Comparison of ENCODE assay signal across 8 cellular contexts in the genomic region with DNA sequence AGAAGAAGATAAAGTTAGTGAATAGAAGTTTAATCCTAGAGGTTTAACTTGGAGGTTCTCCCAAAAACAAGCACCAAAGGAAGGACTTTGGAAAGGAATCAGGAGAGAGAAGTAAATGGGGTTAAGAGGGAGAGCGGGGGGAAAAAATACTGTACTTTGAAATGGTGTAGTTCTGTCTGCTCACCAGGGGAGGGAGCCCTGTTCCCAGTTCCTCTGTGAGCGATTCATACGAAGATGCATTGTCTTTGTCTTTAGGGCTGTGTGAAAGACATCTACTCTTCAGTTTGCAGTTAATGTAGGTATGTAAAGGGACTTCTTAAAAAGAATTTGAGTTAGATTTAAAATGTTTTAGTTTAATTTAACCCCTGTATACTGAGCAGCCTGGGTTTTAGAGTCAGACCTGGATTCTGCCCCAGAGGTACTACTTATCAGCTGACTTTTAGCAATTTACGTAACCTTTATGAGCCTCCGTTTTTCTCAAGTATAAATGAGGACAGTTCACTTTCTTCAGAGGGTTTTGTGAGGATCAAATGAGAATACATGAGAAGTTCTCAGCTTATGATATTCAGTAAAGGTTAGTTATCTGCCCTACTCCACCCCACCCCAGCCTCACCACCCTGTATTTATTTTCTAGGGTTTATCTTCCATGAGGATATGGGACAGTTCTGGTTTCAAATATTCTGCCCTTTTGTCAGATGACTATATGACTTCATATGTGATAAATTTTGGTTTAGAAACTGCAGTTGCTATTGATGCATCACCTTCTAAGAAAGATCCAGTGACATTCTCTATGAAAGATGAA.
DNase-seq lines count a peak whose midpoint lies in the region; ATAC-seq and TF ChIP-seq lines count a peak whose summit lies in the region.

No MANE protein-coding gene starts in this region.

- H3K9me3 ChIP-seq in fibroblast of lung (ENCODE audit: control insufficient read depth, insufficient read depth, low read depth, low read length) (no peaks in the 10 kb centered on the region), neutrophil (no peaks in the 10 kb centered on the region)

- no peak overlapping the region for H3K4me2 ChIP-seq in fibroblast of lung (ENCODE audit: extremely low read depth, insufficient read depth, low read length)

- H3K36me3 ChIP-seq in fibroblast of lung (ENCODE audit: control insufficient read depth, insufficient read depth, low read length) (no peaks in the 10 kb centered on the region), neutrophil (no peaks in the 10 kb centered on the region)

- H3K27ac ChIP-seq in fibroblast of lung (ENCODE audit: insufficient read depth, low read length) (no peak overlapping the region), neutrophil (no peak overlapping the region)

- H3K9me3 Mint-ChIP-seq in CD14-positive monocyte (peaks cover 0 to 3% (median 0%) of the 10 kb centered on the region in 7 donors), type B pancreatic cell (no peaks in the 10 kb centered on the region)
- H3K9me3 Mint-ChIP-seq in activated T-cell treated with anti-CD3 and anti-CD28 coated beads, Interleukin-2, amount 50 U/mL, for 24 hours, result no peaks in the 10 kb centered on the region

- H3K27ac Mint-ChIP-seq in CD14-positive monocyte (no peak overlapping the region), type B pancreatic cell (no peak overlapping the region)
- H3K27ac Mint-ChIP-seq in activated T-cell treated with anti-CD3 and anti-CD28 coated beads, Interleukin-2, amount 50 U/mL, for 24 hours, result no peak overlapping the region

- H3K27me3 ChIP-seq in fibroblast of lung (ENCODE audit: control insufficient read depth, insufficient read depth, low read length), result no peaks in the 10 kb centered on the region
- no peaks in the 10 kb centered on the region for H3K27me3 ChIP-seq in neutrophil

- H2AFZ ChIP-seq in fibroblast of lung (ENCODE audit: low read length), result no peak overlapping the region

- no peak overlapping the region for H3K4me3 Mint-ChIP-seq in CD14-positive monocyte
- no peak overlapping the region for H3K4me3 Mint-ChIP-seq in activated T-cell treated with anti-CD3 and anti-CD28 coated beads, Interleukin-2, amount 50 U/mL, for 24 hours
- peak overlapping the region; percentile 28 for H3K4me3 Mint-ChIP-seq in type B pancreatic cell

- peak; percentile 88 for TF ChIP-seq RAD21 in Ishikawa (IDR thresholded peaks at IDR 0.05; ENCODE audit: low read depth)

- no peak overlapping the region for H3K9ac ChIP-seq in fibroblast of lung (ENCODE audit: insufficient read depth, low read length)

- TF ChIP-seq EP300 in Ishikawa (IDR thresholded peaks at IDR 0.05; ENCODE audit: borderline replicate concordance), result no peak

- H3K36me3 Mint-ChIP-seq in CD14-positive monocyte (no peaks in the 10 kb centered on the region), type B pancreatic cell (peaks cover 14% of the 10 kb centered on the region)
- H3K36me3 Mint-ChIP-seq in activated T-cell treated with anti-CD3 and anti-CD28 coated beads, Interleukin-2, amount 50 U/mL, for 24 hours (ENCODE audit: low read depth), result no peaks in the 10 kb centered on the region

- no peaks in the 10 kb centered on the region for H3K79me2 ChIP-seq in fibroblast of lung (ENCODE audit: control insufficient read depth, insufficient read depth, low read length)

- peaks cover 0 to 2% (median 1%) of the 10 kb centered on the region in 3 donors for H3K27me3 Mint-ChIP-seq in CD14-positive monocyte (ENCODE audit: low read depth in 3 of 3)
- no peaks in the 10 kb centered on the region for H3K27me3 Mint-ChIP-seq in activated T-cell treated with anti-CD3 and anti-CD28 coated beads, Interleukin-2, amount 50 U/mL, for 24 hours
- H3K27me3 Mint-ChIP-seq in type B pancreatic cell, result no peaks in the 10 kb centered on the region

- intact Hi-C loops in CD14-positive monocyte (cut with micrococcal nuclease), result loop anchor here (2.0 to 5.0 kb wide), 4 partner anchors 125 to 210 kb away; no protein-coding TSS in a partner anchor

- H4K20me1 ChIP-seq in fibroblast of lung (ENCODE audit: control insufficient read depth, extremely low read depth, insufficient read depth, low read length), result no peaks in the 10 kb centered on the region

- H3K4me3 ChIP-seq in fibroblast of lung (replicated peaks in 1 of 4; ENCODE audit: control extremely low read depth in 1 of 4, insufficient read depth in 1 of 4, low read depth in 3 of 4, low read length in 4 of 4), result no peak overlapping the region
- H3K4me3 ChIP-seq in neutrophil (ENCODE audit: low read depth in 1 of 2, low read length in 1 of 2), result no peak overlapping the region

- DNase-seq in CD14-positive monocyte (ENCODE audit: low spot score) (peak; percentile 61), OCI-M2 (lab: John Stamatoyannopoulos, UW; ENCODE audit: unreplicated experiment) (peak; percentile 92), fibroblast of lung (ENCODE audit: low read depth in 2 of 2) (peak; percentile 52 to 79), type B pancreatic cell (ENCODE audit: extremely low spot score, unreplicated experiment) (no peak)
- DNase-seq in activated T-cell treated with anti-CD3 and anti-CD28 coated beads, Interleukin-2, amount 50 U/mL, for 24 hours, result peak; percentile 61

- peak; percentile 88 for ATAC-seq in GM19372 (IDR thresholded peaks at IDR 0.05; ENCODE audit: low read depth, unreplicated experiment)

- H3K4me1 ChIP-seq in fibroblast of lung (ENCODE audit: control insufficient read depth, extremely low read depth, insufficient read depth, low read length) (no peaks in the 10 kb centered on the region), neutrophil (ENCODE audit: control insufficient read depth in 1 of 2, insufficient read depth in 1 of 2, low read depth in 1 of 2, low read length in 1 of 2) (peaks cover 0 to 7% of the 10 kb centered on the region in 2 experiments)

- peaks cover 13% of the 10 kb centered on the region for H3K4me1 Mint-ChIP-seq in CD14-positive monocyte
- H3K4me1 Mint-ChIP-seq in activated T-cell treated with anti-CD3 and anti-CD28 coated beads, Interleukin-2, amount 50 U/mL, for 24 hours (ENCODE audit: low read depth), result peaks cover 17% of the 10 kb centered on the region
- peaks cover 23% of the 10 kb centered on the region for H3K4me1 Mint-ChIP-seq in type B pancreatic cell (ENCODE audit: unreplicated experiment)

- TF ChIP-seq CTCF in CD14-positive monocyte (IDR thresholded peaks at IDR 0.05) (peak; percentile 95), fibroblast of lung (conservative IDR thresholded peaks at IDR 0.05 in 1 of 2, IDR thresholded peaks at IDR 0.05 in 1 of 2; ENCODE audit: low read depth in 1 of 2, low read length in 2 of 2) (peak; percentile 89 to 94), neutrophil (IDR thresholded peaks at IDR 0.05) (peak; percentile 82), type B pancreatic cell (conservative IDR thresholded peaks at IDR 0.05) (peak; percentile 96)

TF ChIP-seq in Ishikawa, 13 proteins besides CTCF, POLR2A, EP300 and RAD21:
- no peak for TF ChIP-seq EGR1 (IDR thresholded peaks at IDR 0.05)
- no peak for TF ChIP-seq YY1 (IDR thresholded peaks at IDR 0.05; ENCODE audit: low read depth)
- TF ChIP-seq TCF12 (IDR thresholded peaks at IDR 0.05; ENCODE audit: low read depth), result no peak
- TF ChIP-seq ZBTB7A (IDR thresholded peaks at IDR 0.05; ENCODE audit: low read depth), result no peak
- TF ChIP-seq, protein P1, sequence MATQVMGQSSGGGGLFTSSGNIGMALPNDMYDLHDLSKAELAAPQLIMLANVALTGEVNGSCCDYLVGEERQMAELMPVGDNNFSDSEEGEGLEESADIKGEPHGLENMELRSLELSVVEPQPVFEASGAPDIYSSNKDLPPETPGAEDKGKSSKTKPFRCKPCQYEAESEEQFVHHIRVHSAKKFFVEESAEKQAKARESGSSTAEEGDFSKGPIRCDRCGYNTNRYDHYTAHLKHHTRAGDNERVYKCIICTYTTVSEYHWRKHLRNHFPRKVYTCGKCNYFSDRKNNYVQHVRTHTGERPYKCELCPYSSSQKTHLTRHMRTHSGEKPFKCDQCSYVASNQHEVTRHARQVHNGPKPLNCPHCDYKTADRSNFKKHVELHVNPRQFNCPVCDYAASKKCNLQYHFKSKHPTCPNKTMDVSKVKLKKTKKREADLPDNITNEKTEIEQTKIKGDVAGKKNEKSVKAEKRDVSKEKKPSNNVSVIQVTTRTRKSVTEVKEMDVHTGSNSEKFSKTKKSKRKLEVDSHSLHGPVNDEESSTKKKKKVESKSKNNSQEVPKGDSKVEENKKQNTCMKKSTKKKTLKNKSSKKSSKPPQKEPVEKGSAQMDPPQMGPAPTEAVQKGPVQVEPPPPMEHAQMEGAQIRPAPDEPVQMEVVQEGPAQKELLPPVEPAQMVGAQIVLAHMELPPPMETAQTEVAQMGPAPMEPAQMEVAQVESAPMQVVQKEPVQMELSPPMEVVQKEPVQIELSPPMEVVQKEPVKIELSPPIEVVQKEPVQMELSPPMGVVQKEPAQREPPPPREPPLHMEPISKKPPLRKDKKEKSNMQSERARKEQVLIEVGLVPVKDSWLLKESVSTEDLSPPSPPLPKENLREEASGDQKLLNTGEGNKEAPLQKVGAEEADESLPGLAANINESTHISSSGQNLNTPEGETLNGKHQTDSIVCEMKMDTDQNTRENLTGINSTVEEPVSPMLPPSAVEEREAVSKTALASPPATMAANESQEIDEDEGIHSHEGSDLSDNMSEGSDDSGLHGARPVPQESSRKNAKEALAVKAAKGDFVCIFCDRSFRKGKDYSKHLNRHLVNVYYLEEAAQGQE (IDR thresholded peaks at IDR 0.05; ENCODE audit: low read depth), result no peak
- TF ChIP-seq FOXM1 (IDR thresholded peaks at IDR 0.05; ENCODE audit: borderline replicate concordance, low read depth), result no peak
- no peak for TF ChIP-seq TAF1 (IDR thresholded peaks at IDR 0.05; ENCODE audit: low read depth)
- TF ChIP-seq TEAD4 (IDR thresholded peaks at IDR 0.05), result no peak
- no peak for TF ChIP-seq CREB1 (IDR thresholded peaks at IDR 0.05; ENCODE audit: low read depth)
- TF ChIP-seq USF1 (IDR thresholded peaks at IDR 0.05), result no peak
- TF ChIP-seq, protein P2, sequence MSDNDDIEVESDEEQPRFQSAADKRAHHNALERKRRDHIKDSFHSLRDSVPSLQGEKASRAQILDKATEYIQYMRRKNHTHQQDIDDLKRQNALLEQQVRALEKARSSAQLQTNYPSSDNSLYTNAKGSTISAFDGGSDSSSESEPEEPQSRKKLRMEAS (IDR thresholded peaks at IDR 0.05), result no peak
- no peak for TF ChIP-seq CEBPB (IDR thresholded peaks at IDR 0.05)
